Comparison of ENCODE assay signal across 8 cellular contexts in genomic region chr1:89820423-89821321, GRCh38. TPM values are rescaled to one million over a fixed set of nuclear protein-coding genes. Genes with fewer than 3 reads are reported as not detected.
A peak's percentile ranks its signal among the peaks of the same experiment; 100 is the strongest.
DNase-seq lines count a peak whose midpoint lies in the region; ATAC-seq, FAIRE-seq and TF ChIP-seq lines count a peak whose summit lies in the region.

Gene LRRC8D (plus strand): TSS chr1:89821032. CDS start chr1:89933069, 112,037 bp downstream.

- peaks cover 5 to 7% of the 10 kb centered on the region in 2 donors for H3K4me1 ChIP-seq in kidney (ENCODE audit: control insufficient read depth in 1 of 2, insufficient read depth in 1 of 2, low read depth in 1 of 2, low read length in 2 of 2)

- FAIRE-seq in kidney (lab: Jason Lieb, UNC), result no peak

- DNase-seq in AG09319 (ENCODE audit: extremely low read depth, low read depth) (peak; percentile 27), NCI-H345 (lab: John Stamatoyannopoulos, UW) (peak; percentile 88), cerebellum (ENCODE audit: low spot score) (peak; percentile 88), kidney (peak; percentile 95)
- peak; percentile 39 to 46 for DNase-seq in stimulated activated CD4-positive, alpha-beta T cell treated with anti-CD3 and anti-CD28 coated beads, Interleukin-15, amount 100 ng/mL, for 1 hour (ENCODE audit: low read depth in 1 of 2, low spot score in 1 of 2)

- no peaks in the 10 kb centered on the region for H3K9me3 ChIP-seq in kidney (ENCODE audit: control insufficient read depth in 1 of 2, low read length in 2 of 2)

- peak within 1 kb of the TSS; percentile 84 to 89 for H3K27ac ChIP-seq in kidney (ENCODE audit: low read depth in 2 of 2, low read length in 2 of 2)

- no peaks in the 10 kb centered on the region for H3K36me3 ChIP-seq in kidney (ENCODE audit: control insufficient read depth in 1 of 2, insufficient read depth in 2 of 2, low read length in 2 of 2)

- H3K4me3 ChIP-seq in kidney (ENCODE audit: low read length in 2 of 2), result peak within 1 kb of the TSS; percentile 78 to 92

- intact Hi-C loops in kidney (cut with DNase I), result no loop called here

- TF ChIP-seq CTCF in AG09319 (IDR thresholded peaks at IDR 0.05; ENCODE audit: low read depth, low read length) (no peak), kidney (IDR thresholded peaks at IDR 0.05; ENCODE audit: borderline replicate concordance, extremely low read depth, insufficient read depth) (no peak)

- ATAC-seq in GM18909 (IDR thresholded peaks at IDR 0.05; ENCODE audit: poor library complexity, unreplicated experiment) (peak; percentile 81), HG03139 (IDR thresholded peaks at IDR 0.05; ENCODE audit: unreplicated experiment) (peak; percentile 69)
- ATAC-seq in activated CD4-positive, CD25-positive, alpha-beta regulatory T cell treated with anti-CD3 and anti-CD28 coated beads, Interleukin-2, amount 50 U/mL, for 24 hours, result peak; percentile 81

- H3K9ac ChIP-seq in kidney (ENCODE audit: low read length in 2 of 2), result peak within 1 kb of the TSS; percentile 72 to 82

RNA-seq across cellular contexts. Expression of gene LRRC8D, which starts in this region (rescaled TPM):
- total RNA-seq in cerebellum (24.8 TPM), kidney (36.6 TPM)
- 16.3 TPM for polyA plus RNA-seq in kidney (ENCODE audit: insufficient read depth, low read depth, low replicate concordance)

Comparison
In these comparisons a context has a peak if more than half of its experiments do, and no peak if none do; other contexts are left out.
1. Peak in every context shown above with its lines: DNase-seq, ATAC-seq, H3K4me3 ChIP-seq and H3K27ac ChIP-seq.
2. DNase-seq: peak in every context shown above with its lines; median percentile 95 in kidney; 88 in NCI-H345; 88 in cerebellum; 42 in stimulated activated CD4-positive, alpha-beta T cell treated with anti-CD3 and anti-CD28 coated beads, Interleukin-15, amount 100 ng/mL, for 1 hour; 27 in AG09319.